Comparison of ENCODE assay signal across 29 cellular contexts in genomic region chr10:51031995-51032394, GRCh38. TPM values are rescaled to one million over a fixed set of nuclear protein-coding genes. Genes with fewer than 3 reads are reported as not detected.
DNase-seq lines count a peak whose midpoint lies in the region; ATAC-seq and TF ChIP-seq lines count a peak whose summit lies in the region.
"Had no signal": no experiment of that assay in that cellular context is flagged by ENCODE, and none has a peak within 500 bp of the region (broad histone marks: within the 10 kb centered on the region; RNA-seq: fewer than 3 reads in every experiment).

No MANE protein-coding gene starts in this region.

- H3K27ac Mint-ChIP-seq in endodermal cell, result peak overlapping the region; percentile 28
- H3K27ac Mint-ChIP-seq in nephron, result peak overlapping the region; percentile 74 to 85 (median 79)
- H3K27ac Mint-ChIP-seq in T-cell, result no peak overlapping the region
- H3K27ac Mint-ChIP-seq: activated CD4-positive, alpha-beta memory T cell treated with anti-CD3 and anti-CD28 coated beads, Interleukin-2, amount 10 ng/mL, durations not matched to agents 7 days and 5 days; activated naive CD8-positive, alpha-beta T cell treated with anti-CD3 and anti-CD28 coated beads, Interleukin-2, amount 50 U/mL, for 24 hours; CD14-positive monocyte; stimulated activated naive CD8-positive, alpha-beta T cell treated with anti-CD3 and anti-CD28 coated beads, Interleukin-15, Interleukin-2, amounts not matched to agents 100 ng/mL and 50 ng/mL, for 24 hours; T-helper 2 cell treated with Interferon-gamma antibody and Interleukin-4, amounts not matched to agents 5 μg/mL and 100 μg/mL, for 36 hours had no signal

- ATAC-seq in T-cell (replicated peaks in 1 of 4) (no peak), HG02678 (IDR thresholded peaks at IDR 0.05; ENCODE audit: unreplicated experiment) (no peak)
- ATAC-seq: activated naive CD8-positive, alpha-beta T cell treated with anti-CD3 and anti-CD28 coated beads, Interleukin-2, amount 50 U/mL, for 24 hours; body of pancreas; heart right ventricle had no signal

- POLR2A ChIA-PET in T-cell (lab: Charles Lee), result no interaction called here

- H3K4me3 ChIP-seq in LNCaP clone FGC (ENCODE audit: low read depth, low read length) (no peak overlapping the region), endodermal cell (ENCODE audit: low read length) (no peak overlapping the region)
- H3K4me3 ChIP-seq: body of pancreas, dorsolateral prefrontal cortex, heart right ventricle, pancreas, right atrium auricular region had no signal

- no peaks in the 10 kb centered on the region for H3K9me3 ChIP-seq in endodermal cell (ENCODE audit: control insufficient read depth, low read length)
- H3K9me3 ChIP-seq: body of pancreas, heart right ventricle, pancreas, right atrium auricular region had no signal

- TF ChIP-seq CTCF in LNCaP clone FGC (IDR thresholded peaks at IDR 0.05; ENCODE audit: control insufficient read depth, extremely low read depth, insufficient read depth) (0 out of 2 replicates have a peak, but pooled peaks have one; percentile 0), endodermal cell (conservative IDR thresholded peaks at IDR 0.05) (peak; percentile 38), nephron (IDR thresholded peaks at IDR 0.05; ENCODE audit: unreplicated experiment in 3 of 3) (no peak)

- H3K4me1 Mint-ChIP-seq in endodermal cell, result peaks cover 9% of the 10 kb centered on the region
- H3K4me1 Mint-ChIP-seq in nephron, result peaks cover 60% of the 10 kb centered on the region
- H3K4me1 Mint-ChIP-seq in T-cell, result no peaks in the 10 kb centered on the region
- H3K4me1 Mint-ChIP-seq: activated CD4-positive, alpha-beta memory T cell treated with anti-CD3 and anti-CD28 coated beads, Interleukin-2, amount 10 ng/mL, durations not matched to agents 7 days and 5 days; activated naive CD8-positive, alpha-beta T cell treated with anti-CD3 and anti-CD28 coated beads, Interleukin-2, amount 50 U/mL, for 24 hours; CD14-positive monocyte had no signal

- H3K36me3 Mint-ChIP-seq in endodermal cell (ENCODE audit: low read depth) (no peaks in the 10 kb centered on the region), nephron (ENCODE audit: low read depth) (no peaks in the 10 kb centered on the region), T-cell (no peaks in the 10 kb centered on the region)
- H3K36me3 Mint-ChIP-seq: CD14-positive monocyte had no signal

- H3K9ac ChIP-seq in endodermal cell (ENCODE audit: extremely low read depth, low read length, poor library complexity, severe bottlenecking), result no peak overlapping the region

- H3K27me3 ChIP-seq in endodermal cell (ENCODE audit: control insufficient read depth, insufficient read depth, low read length, poor library complexity, severe bottlenecking), result no peaks in the 10 kb centered on the region
- H3K27me3 ChIP-seq: body of pancreas, dorsolateral prefrontal cortex, heart right ventricle, pancreas, right atrium auricular region had no signal

- CTCF ChIA-PET in T-cell (lab: Charles Lee), result no interaction called here

- H3K36me3 ChIP-seq in endodermal cell (ENCODE audit: control insufficient read depth, insufficient read depth, low read length), result no peaks in the 10 kb centered on the region
- H3K36me3 ChIP-seq: heart right ventricle, pancreas, right atrium auricular region had no signal

- H3K9me3 Mint-ChIP-seq in endodermal cell (no peaks in the 10 kb centered on the region), nephron (no peaks in the 10 kb centered on the region), T-cell (no peaks in the 10 kb centered on the region)
- H3K9me3 Mint-ChIP-seq: activated CD4-positive, alpha-beta memory T cell treated with anti-CD3 and anti-CD28 coated beads, Interleukin-2, amount 10 ng/mL, durations not matched to agents 7 days and 5 days; activated naive CD8-positive, alpha-beta T cell treated with anti-CD3 and anti-CD28 coated beads, Interleukin-2, amount 50 U/mL, for 24 hours; CD14-positive monocyte; stimulated activated naive CD8-positive, alpha-beta T cell treated with anti-CD3 and anti-CD28 coated beads, Interleukin-15, Interleukin-2, amounts not matched to agents 100 ng/mL and 50 ng/mL, for 24 hours; T-helper 2 cell treated with Interferon-gamma antibody and Interleukin-4, amounts not matched to agents 5 μg/mL and 100 μg/mL, for 36 hours had no signal

- 71% methylated on average over 1 of the region's 1 CpG; no CpG with 5 or more reads in 1 of the 2 experiments for WGBS in endodermal cell (ENCODE audit: insufficient coverage in 1 of 2, insufficient read length in 1 of 2), 2 experiments

- peaks cover 5% of the 10 kb centered on the region for H3K4me1 ChIP-seq in endodermal cell (ENCODE audit: control insufficient read depth, insufficient read depth, low read length)
- H3K4me1 ChIP-seq: right atrium auricular region had no signal

- peak; percentile 1 for DNase-seq in DMS53 treated with DMSO at 0.1 percent for 48 hours (lab: John Stamatoyannopoulos, UW; ENCODE audit: unreplicated experiment)
- DNase-seq in LNCaP clone FGC (ENCODE audit: low read depth), result no peak
- peak; percentile 64 for DNase-seq in endodermal cell
- DNase-seq in T-cell, result no peak
- DNase-seq in NCI-H524 treated with DMSO at 0.1 percent for 48 hours (lab: John Stamatoyannopoulos, UW), result no peak
- no peak for DNase-seq in COLO829 (ENCODE audit: low spot score)
- DNase-seq: activated CD4-positive, alpha-beta memory T cell treated with anti-CD3 and anti-CD28 coated beads, Interleukin-2, amount 10 ng/mL, durations not matched to agents 7 days and 5 days; activated CD8-positive, alpha-beta memory T cell treated with anti-CD3 and anti-CD28 coated beads, Interleukin-2, amount 50 U/mL, for 4 hours; activated naive CD4-positive, alpha-beta T cell; activated naive CD8-positive, alpha-beta T cell treated with anti-CD3 and anti-CD28 coated beads, Interleukin-2, amount 50 U/mL, for 24 hours; body of pancreas; dorsolateral prefrontal cortex; foreskin melanocyte; HCEC 1CT; heart right ventricle; mammary epithelial cell; NCI-H1417 treated with DMSO at 0.1 percent for 48 hours; NCI-H2081; NCI-H226; NCI-H748 treated with DMSO at 0.1 percent for 48 hours; SIG-M5; stimulated activated CD4-positive, alpha-beta T cell treated with anti-CD3 and anti-CD28 coated beads, Interleukin-1b, Interleukin-23, amount 100 ng/mL, for 48 hours had no signal

- no peak overlapping the region for H3K27ac ChIP-seq in endodermal cell (ENCODE audit: low read depth, low read length)
- H3K27ac ChIP-seq: body of pancreas, dorsolateral prefrontal cortex, heart right ventricle, pancreas, right atrium auricular region had no signal

- H3K4me3 Mint-ChIP-seq in endodermal cell (no peak overlapping the region), nephron (no peak overlapping the region), T-cell (no peak overlapping the region)
- H3K4me3 Mint-ChIP-seq: activated CD4-positive, alpha-beta memory T cell treated with anti-CD3 and anti-CD28 coated beads, Interleukin-2, amount 10 ng/mL, durations not matched to agents 7 days and 5 days; activated naive CD8-positive, alpha-beta T cell treated with anti-CD3 and anti-CD28 coated beads, Interleukin-2, amount 50 U/mL, for 24 hours; CD14-positive monocyte; stimulated activated naive CD8-positive, alpha-beta T cell treated with anti-CD3 and anti-CD28 coated beads, Interleukin-15, Interleukin-2, amounts not matched to agents 100 ng/mL and 50 ng/mL, for 24 hours; T-helper 2 cell treated with Interferon-gamma antibody and Interleukin-4, amounts not matched to agents 5 μg/mL and 100 μg/mL, for 36 hours had no signal

- H3K27me3 Mint-ChIP-seq in endodermal cell (ENCODE audit: insufficient read depth), result no peaks in the 10 kb centered on the region
- H3K27me3 Mint-ChIP-seq in nephron (ENCODE audit: low read depth), result no peaks in the 10 kb centered on the region
- H3K27me3 Mint-ChIP-seq in T-cell, result peaks cover 0 to 2% of the 10 kb centered on the region in 2 donors
- H3K27me3 Mint-ChIP-seq: activated CD4-positive, alpha-beta memory T cell treated with anti-CD3 and anti-CD28 coated beads, Interleukin-2, amount 10 ng/mL, durations not matched to agents 7 days and 5 days; stimulated activated naive CD8-positive, alpha-beta T cell treated with anti-CD3 and anti-CD28 coated beads, Interleukin-15, Interleukin-2, amounts not matched to agents 100 ng/mL and 50 ng/mL, for 24 hours had no signal

RNA-seq across cellular contexts. Expression of gene PRKG1, which starts 42.3 kb away (rescaled TPM):
- total RNA-seq in endodermal cell (1 to 10 TPM; 1.3 to 2.7 TPM), T-cell (under 1 TPM in 4 of 5 donors, not detected in 1; 0.03 to 0.26 (median 0.19) TPM)
- 8.8 TPM for polyA plus RNA-seq in endodermal cell (2013, experiment 1 of 2)
- polyA plus RNA-seq in endodermal cell (2013, experiment 2 of 2), result 9.3 TPM
- total RNA-seq: activated CD4-positive, alpha-beta memory T cell treated with anti-CD3 and anti-CD28 coated beads, Interleukin-2, amount 10 ng/mL, durations not matched to agents 7 days and 5 days had no signal
- polyA plus RNA-seq: CD14-positive monocyte had no signal

Comparison
In these comparisons a context has a peak if more than half of its experiments do, and no peak if none do; other contexts are left out.
1. DNase-seq: peak in DMS53 treated with DMSO at 0.1 percent for 48 hours (single experiment) and endodermal cell (single experiment); none in LNCaP clone FGC (single experiment), T-cell (0 of 34), NCI-H524 treated with DMSO at 0.1 percent for 48 hours (single experiment) and COLO829 (single experiment).
2. CTCF ChIP-seq: peak in LNCaP clone FGC (single experiment) and endodermal cell (single experiment); none in nephron (0 of 3).
3. H3K27ac Mint-ChIP-seq: peak in endodermal cell (single experiment) and nephron (3 of 3); none in T-cell (0 of 2).